ENCODE assay signal across 8 cellular contexts in the genomic region with DNA sequence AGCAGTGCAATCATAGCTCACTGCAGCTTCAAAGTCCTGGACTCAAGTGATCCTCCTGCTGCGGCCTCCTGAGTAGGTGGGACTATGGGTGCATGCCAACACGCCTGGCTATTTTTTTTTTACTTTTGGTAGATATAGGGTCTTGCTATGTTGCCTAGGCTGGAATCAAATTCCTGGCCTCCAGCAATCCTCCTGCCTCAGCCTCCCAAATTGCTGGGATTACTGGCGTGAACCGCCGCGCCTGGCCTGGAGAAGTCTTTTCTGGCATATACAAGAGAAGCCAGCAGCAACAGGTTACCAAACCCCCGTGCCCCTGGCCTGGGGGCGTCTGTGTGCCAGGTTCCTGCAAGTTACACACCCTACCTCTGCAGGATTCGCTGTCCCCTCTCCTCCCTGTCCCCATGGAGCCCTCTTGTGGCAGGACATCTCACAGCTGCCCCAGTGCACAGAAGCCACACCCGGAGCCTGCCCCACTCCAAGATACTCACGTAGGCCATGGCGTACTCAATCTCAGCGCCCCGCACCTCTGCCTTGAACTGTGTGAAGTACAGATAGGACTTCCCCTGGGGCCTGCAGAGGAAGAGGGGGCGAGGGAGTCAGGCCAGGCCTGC. TPM values are rescaled to one million over a fixed set of nuclear protein-coding genes. Genes with fewer than 3 reads are reported as not detected.
DNase-seq lines count a peak whose midpoint lies in the region; ATAC-seq, FAIRE-seq and TF ChIP-seq lines count a peak whose summit lies in the region.

No MANE protein-coding gene starts in this region.

- H3K27me3 ChIP-seq in WERI-Rb-1 (ENCODE audit: insufficient read depth, low read depth, severe bottlenecking) = no peaks in the 10 kb centered on the region
- H3K27me3 ChIP-seq in HepG2 (ENCODE audit: control insufficient read depth in 1 of 2, insufficient read depth in 2 of 2, low read length in 2 of 2) = no peaks in the 10 kb centered on the region

- POLR2A ChIA-PET in HepG2 (lab: Yijun Ruan, JAX) = interaction anchor here (2.3 kb wide), 1 partner anchor 9 kb away, joined by 5 read pairs; a partner anchor contains a TSS

- peak; percentile 62 for DNase-seq in DMS53 (lab: John Stamatoyannopoulos, UW)
- DNase-seq in WERI-Rb-1 = peak; percentile 71
- DNase-seq in HepG2 (ENCODE audit: low spot score) = peak; percentile 42
- no peak for DNase-seq in NCI-H128 (lab: John Stamatoyannopoulos, UW; ENCODE audit: unreplicated experiment)
- DNase-seq in DMS114 treated with DMSO at 0.1 percent for 48 hours (lab: John Stamatoyannopoulos, UW; ENCODE audit: unreplicated experiment) = no peak
- DNase-seq in activated CD4-positive, alpha-beta T cell treated with anti-CD3 and anti-CD28 coated beads for 48 hours = no peak

- CTCF ChIA-PET in HepG2 (lab: Yijun Ruan, JAX; ENCODE audit: low intra/inter-chr PET ratio, low total read pairs) = no interaction called here

- peak; percentile 8 for FAIRE-seq in HepG2 (lab: Jason Lieb, UNC)

- intact Hi-C loops in HepG2 (cut with micrococcal nuclease; ENCODE audit: unreplicated experiment) = no loop called here

- peaks cover 2% of the 10 kb centered on the region for H3K4me1 ChIP-seq in HepG2 (ENCODE audit: insufficient read depth, low read length)

- TF ChIP-seq CTCF in WERI-Rb-1 (IDR thresholded peaks at IDR 0.05; ENCODE audit: low read depth, low read length) (peak; percentile 79), HepG2 (CRISPR knock-in tag; IDR thresholded peaks at IDR 0.05) (peak; percentile 78)

- TF ChIP-seq POLR2A in HepG2 (IDR thresholded peaks at IDR 0.05; ENCODE audit: insufficient read depth in 1 of 2, low read depth in 2 of 2, low read length in 2 of 2) = no peak

- H2AFZ ChIP-seq in HepG2 (ENCODE audit: low read length) = no peak overlapping the region

- ATAC-seq in HepG2 (peak; percentile 75), HG03039 (IDR thresholded peaks at IDR 0.05; ENCODE audit: unreplicated experiment) (no peak)

- H3K4me2 ChIP-seq in HepG2 (ENCODE audit: low read depth, low read length) = no peak overlapping the region

- BruUV-seq in HepG2 (replicated peaks; lab: Mats Ljungman, UMichigan) = no TSS peak

- no peaks in the 10 kb centered on the region for H3K9me3 ChIP-seq in WERI-Rb-1 (ENCODE audit: severe bottlenecking)
- H3K9me3 ChIP-seq in HepG2 (ENCODE audit: low read length) = no peaks in the 10 kb centered on the region

- WGBS in HepG2 (ENCODE audit: low lambda C conversion rate) = 92% methylated on average over 6 of the region's 15 CpGs

- no peak overlapping the region for H3K9ac ChIP-seq in HepG2 (ENCODE audit: insufficient read depth, low read depth, low read length)

- peaks cover 4% of the 10 kb centered on the region for H3K79me2 ChIP-seq in HepG2 (ENCODE audit: insufficient read depth, low read length)

- TF ChIP-seq RAD21 in Ishikawa (IDR thresholded peaks at IDR 0.05; ENCODE audit: low read depth) (peak; percentile 39; the same call in 1 of the 2 replicates), HepG2 (CRISPR knock-in tag; IDR thresholded peaks at IDR 0.05) (peak; percentile 42)

- H3K36me3 ChIP-seq in WERI-Rb-1 (peaks cover 41% of the 10 kb centered on the region), HepG2 (replicated peaks in 1 of 2; ENCODE audit: control insufficient read depth in 1 of 2, insufficient read depth in 2 of 2, low read length in 2 of 2) (peaks cover 32 to 72% of the 10 kb centered on the region in 2 experiments)

- no peak overlapping the region for H3K4me3 ChIP-seq in WERI-Rb-1 (ENCODE audit: low read depth, low read length)
- no peak overlapping the region for H3K4me3 ChIP-seq in HepG2 (replicated peaks in 1 of 3; ENCODE audit: insufficient read depth in 1 of 3, low read depth in 2 of 3, low read length in 3 of 3)

- H4K20me1 ChIP-seq in HepG2 (ENCODE audit: insufficient read depth, low read length) = peaks cover 9% of the 10 kb centered on the region; the same call in 1 of the 2 replicates

- H3K27ac ChIP-seq in WERI-Rb-1 (no peak overlapping the region), HepG2 (ENCODE audit: extremely low read length, insufficient read depth, low read length) (no peak overlapping the region)

- TF ChIP-seq EP300 in Ishikawa (IDR thresholded peaks at IDR 0.05; ENCODE audit: borderline replicate concordance) (no peak), HepG2 (IDR thresholded peaks at IDR 0.05; ENCODE audit: low read depth in 2 of 2, low read length in 2 of 2) (no peak), HepG2 (CRISPR knock-in tag; IDR thresholded peaks at IDR 0.05; ENCODE audit: borderline replicate concordance) (no peak)

- in situ Hi-C loops in HepG2 (cut with HindIII; ENCODE audit: extremely low pct_ligation_motif_present, low pct_unique_long_range_greater_than_20kb) = no loop called here

TF ChIP-seq in Ishikawa, 13 proteins besides CTCF, POLR2A, EP300 and RAD21 (continues in another document):
- TF ChIP-seq TCF12 (IDR thresholded peaks at IDR 0.05; ENCODE audit: low read depth) = no peak

TF ChIP-seq in HepG2, 621 proteins besides CTCF, POLR2A, EP300 and RAD21 (continues in another document):
- TF ChIP-seq PITX1 (CRISPR knock-in tag; IDR thresholded peaks at IDR 0.05) (no peak), ZNF788 (CRISPR knock-in tag; IDR thresholded peaks at IDR 0.05; ENCODE audit: borderline replicate concordance) (no peak), ZNF790 (CRISPR knock-in tag; IDR thresholded peaks at IDR 0.05; ENCODE audit: borderline replicate concordance) (no peak), ZNF549 (CRISPR knock-in tag; IDR thresholded peaks at IDR 0.05) (no peak), RBFOX2 (IDR thresholded peaks at IDR 0.05; ENCODE audit: low read depth, low read length) (peak; percentile 47; the same call in 1 of the 2 replicates), NFIB (CRISPR knock-in tag; IDR thresholded peaks at IDR 0.05; ENCODE audit: borderline replicate concordance) (no peak), FOXC1 (CRISPR knock-in tag; IDR thresholded peaks at IDR 0.05; ENCODE audit: borderline replicate concordance) (no peak), PAWR (CRISPR knock-in tag; IDR thresholded peaks at IDR 0.05; ENCODE audit: borderline replicate concordance) (no peak), ZNF598 (CRISPR knock-in tag; IDR thresholded peaks at IDR 0.05; ENCODE audit: borderline replicate concordance) (no peak)
- TF ChIP-seq, protein P1, sequence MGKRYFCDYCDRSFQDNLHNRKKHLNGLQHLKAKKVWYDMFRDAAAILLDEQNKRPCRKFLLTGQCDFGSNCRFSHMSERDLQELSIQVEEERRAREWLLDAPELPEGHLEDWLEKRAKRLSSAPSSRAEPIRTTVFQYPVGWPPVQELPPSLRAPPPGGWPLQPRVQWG (CRISPR knock-in tag; IDR thresholded peaks at IDR 0.05; ENCODE audit: borderline replicate concordance, low read depth) = no peak

RNA-seq across cellular contexts. Expression of a gene that starts 9.9 kb away (rescaled TPM):
- 51.2 and 116 TPM in 2 replicates for total RNA-seq in HepG2 (2016; rRNA removed; fragmentation: Illumina TruSeq; extraction: Trizol)
- total RNA-seq in HepG2 (2016; cell fraction: cytosol; rRNA removed; fragmentation: Illumina TruSeq; extraction: Trizol; ENCODE audit: low read depth) = 22.6 and 23.9 TPM in 2 replicates
- total RNA-seq in HepG2 (2016; cell fraction: insoluble cytoplasmic fraction; rRNA removed; fragmentation: Illumina TruSeq; extraction: Trizol) = 51.8 and 121 TPM in 2 replicates
- 39.4 and 44.5 TPM in 2 replicates for total RNA-seq in HepG2 (2016; cell fraction: membrane; rRNA removed; fragmentation: Illumina TruSeq; extraction: Trizol)
- 80.0 and 98.1 TPM in 2 replicates for total RNA-seq in HepG2 (2016; cell fraction: nucleus; rRNA removed; fragmentation: Illumina TruSeq; extraction: Trizol)
- 195 and 198 TPM in 2 replicates for polyA plus RNA-seq in HepG2 (2011; rRNA removed)
- 230 and 342 TPM in 2 replicates for polyA plus RNA-seq in HepG2 (2011; cell fraction: cytosol; rRNA removed)
- polyA plus RNA-seq in HepG2 (2011; cell fraction: nucleus; rRNA removed) = 115 and 125 TPM in 2 replicates
- polyA plus RNA-seq in HepG2 (2012) = 153 and 214 TPM in 2 replicates
- 30.7 and 35.4 TPM in 2 replicates for polyA plus RNA-seq in HepG2 (2016; cell fraction: cytosol; fragmentation: Illumina TruSeq; extraction: Trizol; ENCODE audit: low read depth)
- 58.1 and 61.6 TPM in 2 replicates for polyA plus RNA-seq in HepG2 (2016; cell fraction: insoluble cytoplasmic fraction; fragmentation: Illumina TruSeq; extraction: Trizol; ENCODE audit: low read depth)
- 39.4 and 41.3 TPM in 2 replicates for polyA plus RNA-seq in HepG2 (2016; cell fraction: membrane; fragmentation: Illumina TruSeq; extraction: Trizol; ENCODE audit: low read depth)
- 174 and 190 TPM in 2 replicates for polyA plus RNA-seq in HepG2 (2016; cell fraction: nucleus; fragmentation: Illumina TruSeq; extraction: Trizol; ENCODE audit: insufficient read depth, low read depth)
- 65.4 and 78.5 TPM in 2 replicates for polyA minus RNA-seq in HepG2 (2011; rRNA and poly(A)+ RNA removed; ENCODE audit: low replicate concordance)
- polyA minus RNA-seq in HepG2 (2011; cell fraction: cytosol; rRNA and poly(A)+ RNA removed) = 53.5 and 66.5 TPM in 2 replicates
- polyA minus RNA-seq in HepG2 (2011; cell fraction: nucleus; rRNA and poly(A)+ RNA removed) = 27.7 and 29.1 TPM in 2 replicates

RNA-seq across cellular contexts. Expression of a gene that starts 21.0 kb away (rescaled TPM):
- total RNA-seq in HepG2 (2016; rRNA removed; fragmentation: Illumina TruSeq; extraction: Trizol) = 18.9 and 21.4 TPM in 2 replicates
- total RNA-seq in HepG2 (2016; cell fraction: cytosol; rRNA removed; fragmentation: Illumina TruSeq; extraction: Trizol; ENCODE audit: low read depth) = 5.7 and 6.2 TPM in 2 replicates
- 15.8 and 20.8 TPM in 2 replicates for total RNA-seq in HepG2 (2016; cell fraction: insoluble cytoplasmic fraction; rRNA removed; fragmentation: Illumina TruSeq; extraction: Trizol)
- 17.1 and 17.6 TPM in 2 replicates for total RNA-seq in HepG2 (2016; cell fraction: membrane; rRNA removed; fragmentation: Illumina TruSeq; extraction: Trizol)
- total RNA-seq in HepG2 (2016; cell fraction: nucleus; rRNA removed; fragmentation: Illumina TruSeq; extraction: Trizol) = 9.7 and 12.6 TPM in 2 replicates
- polyA plus RNA-seq in HepG2 (2011; rRNA removed) = 13.4 and 14.2 TPM in 2 replicates
- polyA plus RNA-seq in HepG2 (2011; cell fraction: cytosol; rRNA removed) = 16.1 and 16.8 TPM in 2 replicates
- 7.6 and 8.4 TPM in 2 replicates for polyA plus RNA-seq in HepG2 (2011; cell fraction: nucleus; rRNA removed)
- polyA plus RNA-seq in HepG2 (2012) = 11.6 and 15.1 TPM in 2 replicates
- polyA plus RNA-seq in HepG2 (2016; cell fraction: cytosol; fragmentation: Illumina TruSeq; extraction: Trizol; ENCODE audit: low read depth) = 5.3 and 5.7 TPM in 2 replicates
- polyA plus RNA-seq in HepG2 (2016; cell fraction: insoluble cytoplasmic fraction; fragmentation: Illumina TruSeq; extraction: Trizol; ENCODE audit: low read depth) = 20.0 and 23.7 TPM in 2 replicates
- polyA plus RNA-seq in HepG2 (2016; cell fraction: membrane; fragmentation: Illumina TruSeq; extraction: Trizol; ENCODE audit: low read depth) = 13.6 and 14.4 TPM in 2 replicates
- polyA plus RNA-seq in HepG2 (2016; cell fraction: nucleus; fragmentation: Illumina TruSeq; extraction: Trizol; ENCODE audit: insufficient read depth, low read depth) = 15.4 and 17.2 TPM in 2 replicates
- 2.7 and 20.5 TPM in 2 replicates for polyA minus RNA-seq in HepG2 (2011; rRNA and poly(A)+ RNA removed; ENCODE audit: low replicate concordance)
- 10.1 and 10.4 TPM in 2 replicates for polyA minus RNA-seq in HepG2 (2011; cell fraction: cytosol; rRNA and poly(A)+ RNA removed)
- polyA minus RNA-seq in HepG2 (2011; cell fraction: nucleus; rRNA and poly(A)+ RNA removed) = 8.8 and 9.0 TPM in 2 replicates

Comparison
In these comparisons a context has a peak if more than half of its experiments do, and no peak if none do; other contexts are left out.
1. DNase-seq: peak in DMS53 (single experiment), WERI-Rb-1 (single experiment) and HepG2 (single experiment); none in NCI-H128 (single experiment), DMS114 treated with DMSO at 0.1 percent for 48 hours (single experiment) and activated CD4-positive, alpha-beta T cell treated with anti-CD3 and anti-CD28 coated beads for 48 hours (single experiment).